1 cellular context compared by ENCODE assay signal in the genomic region with DNA sequence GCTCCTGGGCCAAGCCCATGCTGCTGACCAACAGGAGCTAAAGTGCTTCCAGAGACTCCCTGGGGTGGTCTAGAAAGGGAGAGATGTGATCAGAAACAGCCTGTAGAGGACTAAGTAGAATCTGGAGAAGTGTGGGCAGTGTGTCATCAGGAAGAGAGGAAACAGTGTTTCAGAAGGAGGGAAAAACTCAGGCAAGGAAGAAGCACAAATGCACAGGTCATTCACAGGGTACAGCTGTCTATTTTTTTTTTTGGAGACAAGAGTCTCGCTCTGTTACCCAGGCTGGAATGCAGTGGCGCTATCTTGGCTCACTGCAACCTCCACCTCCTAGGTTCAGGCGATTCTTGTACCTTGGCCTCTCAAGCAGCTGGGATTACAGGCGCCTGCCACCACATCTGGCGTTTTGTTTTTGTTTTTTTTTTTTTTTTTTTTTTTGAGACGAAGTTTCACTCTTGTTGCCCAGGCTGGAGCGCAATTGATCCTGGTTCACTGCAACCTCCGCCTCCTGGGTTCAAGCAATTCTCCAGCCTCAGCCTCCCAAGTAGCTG.
TF ChIP-seq lines count a peak whose summit lies in the region.

No MANE protein-coding gene starts in this region.

TF ChIP-seq in SK-N-SH treated with all-trans-retinoic acid at 6 μM for 48 hours, 23 proteins besides CTCF, POLR2A, EP300 and RAD21 (continued from another document):
- TF ChIP-seq, protein P1, sequence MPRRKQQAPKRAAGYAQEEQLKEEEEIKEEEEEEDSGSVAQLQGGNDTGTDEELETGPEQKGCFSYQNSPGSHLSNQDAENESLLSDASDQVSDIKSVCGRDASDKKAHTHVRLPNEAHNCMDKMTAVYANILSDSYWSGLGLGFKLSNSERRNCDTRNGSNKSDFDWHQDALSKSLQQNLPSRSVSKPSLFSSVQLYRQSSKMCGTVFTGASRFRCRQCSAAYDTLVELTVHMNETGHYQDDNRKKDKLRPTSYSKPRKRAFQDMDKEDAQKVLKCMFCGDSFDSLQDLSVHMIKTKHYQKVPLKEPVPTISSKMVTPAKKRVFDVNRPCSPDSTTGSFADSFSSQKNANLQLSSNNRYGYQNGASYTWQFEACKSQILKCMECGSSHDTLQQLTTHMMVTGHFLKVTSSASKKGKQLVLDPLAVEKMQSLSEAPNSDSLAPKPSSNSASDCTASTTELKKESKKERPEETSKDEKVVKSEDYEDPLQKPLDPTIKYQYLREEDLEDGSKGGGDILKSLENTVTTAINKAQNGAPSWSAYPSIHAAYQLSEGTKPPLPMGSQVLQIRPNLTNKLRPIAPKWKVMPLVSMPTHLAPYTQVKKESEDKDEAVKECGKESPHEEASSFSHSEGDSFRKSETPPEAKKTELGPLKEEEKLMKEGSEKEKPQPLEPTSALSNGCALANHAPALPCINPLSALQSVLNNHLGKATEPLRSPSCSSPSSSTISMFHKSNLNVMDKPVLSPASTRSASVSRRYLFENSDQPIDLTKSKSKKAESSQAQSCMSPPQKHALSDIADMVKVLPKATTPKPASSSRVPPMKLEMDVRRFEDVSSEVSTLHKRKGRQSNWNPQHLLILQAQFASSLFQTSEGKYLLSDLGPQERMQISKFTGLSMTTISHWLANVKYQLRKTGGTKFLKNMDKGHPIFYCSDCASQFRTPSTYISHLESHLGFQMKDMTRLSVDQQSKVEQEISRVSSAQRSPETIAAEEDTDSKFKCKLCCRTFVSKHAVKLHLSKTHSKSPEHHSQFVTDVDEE (CRISPR knock-in tag; IDR thresholded peaks at IDR 0.05): no peak
